ENCODE assay signal across 8 cellular contexts in genomic region chr1:19208710-19209438, GRCh38. TPM values are rescaled to one million over a fixed set of nuclear protein-coding genes. Genes with fewer than 3 reads are reported as not detected.
DNase-seq lines count a peak whose midpoint lies in the region; ATAC-seq and TF ChIP-seq lines count a peak whose summit lies in the region.

No MANE protein-coding gene starts in this region.

- no peaks in the 10 kb centered on the region for H3K36me3 Mint-ChIP-seq in neural crest cell (ENCODE audit: low read depth)

- no peaks in the 10 kb centered on the region for H3K9me2 ChIP-seq in MM.1S (replicated peaks; ENCODE audit: insufficient read depth, low read length)

- H3K27me3 Mint-ChIP-seq in neural crest cell (ENCODE audit: low read depth): no peaks in the 10 kb centered on the region

- H3K4me1 Mint-ChIP-seq in neural crest cell: peaks cover 54% of the 10 kb centered on the region

- no peaks in the 10 kb centered on the region for H3K27me3 ChIP-seq in MM.1S (replicated peaks; ENCODE audit: insufficient read depth, low read length)
- no peaks in the 10 kb centered on the region for H3K27me3 ChIP-seq in effector memory CD4-positive, alpha-beta T cell (replicated peaks; ENCODE audit: control insufficient read depth, insufficient read depth, low read length, poor library complexity, severe bottlenecking)

- H3K4me3 ChIP-seq in MM.1S (ENCODE audit: low read length): peak overlapping the region; percentile 92
- peak overlapping the region; percentile 96 for H3K4me3 ChIP-seq in effector memory CD4-positive, alpha-beta T cell (ENCODE audit: insufficient read depth, low read depth, low read length, poor library complexity, severe bottlenecking)

- peak overlapping the region; percentile 79 for H3K4me2 ChIP-seq in MM.1S (ENCODE audit: low read depth, low read length)

- H4K20me1 ChIP-seq in MM.1S (ENCODE audit: insufficient read depth, low read length): peaks cover 13% of the 10 kb centered on the region; the same call in 1 of the 2 replicates

- H3K27ac ChIP-seq in MM.1S (ENCODE audit: low read length): peak overlapping the region; percentile 80; the same call in 1 of the 2 replicates
- peak overlapping the region; percentile 94 for H3K27ac ChIP-seq in effector memory CD4-positive, alpha-beta T cell (ENCODE audit: insufficient read depth, low read length, poor library complexity, severe bottlenecking)

- ATAC-seq in HG03135 (IDR thresholded peaks at IDR 0.05; ENCODE audit: unreplicated experiment): no peak

- H3K9ac ChIP-seq in MM.1S (ENCODE audit: low read length): peak overlapping the region; percentile 86; the same call in 1 of the 2 replicates

- peaks cover 96% of the 10 kb centered on the region for H3K79me2 ChIP-seq in MM.1S (ENCODE audit: low read length)

- no peaks in the 10 kb centered on the region for H3K36me3 ChIP-seq in MM.1S (replicated peaks; ENCODE audit: insufficient read depth, low read length)
- H3K36me3 ChIP-seq in effector memory CD4-positive, alpha-beta T cell (ENCODE audit: control insufficient read depth, insufficient read depth, low read length): peaks cover 3% of the 10 kb centered on the region

- H3F3A ChIP-seq in MM.1S (ENCODE audit: insufficient read depth, low read length): peaks cover 22% of the 10 kb centered on the region

- DNase-seq in CD1c-positive myeloid dendritic cell (ENCODE audit: extremely low spot score) (peak; percentile 3), MM.1S (no peak), neural crest cell (ENCODE audit: low read depth, low spot score) (no peak), pons (ENCODE audit: low spot score) (no peak), DMS114 treated with DMSO at 0.1 percent for 48 hours (lab: John Stamatoyannopoulos, UW; ENCODE audit: unreplicated experiment) (no peak), epidermal melanocyte (ENCODE audit: insufficient read length, low spot score) (no peak)
- no peak for DNase-seq in effector memory CD4-positive, alpha-beta T cell

- H3K4me1 ChIP-seq in MM.1S (ENCODE audit: low read length): peaks cover 43% of the 10 kb centered on the region
- peaks cover 19% of the 10 kb centered on the region for H3K4me1 ChIP-seq in effector memory CD4-positive, alpha-beta T cell (ENCODE audit: control insufficient read depth, insufficient read depth, low read length, poor library complexity, severe bottlenecking)

- no peak overlapping the region for H2AFZ ChIP-seq in MM.1S (ENCODE audit: low read length)

- no peaks in the 10 kb centered on the region for H3K9me3 Mint-ChIP-seq in neural crest cell

- no peak for TF ChIP-seq CTCF in MM.1S (IDR thresholded peaks at IDR 0.05; ENCODE audit: low read length)
- TF ChIP-seq CTCF in neural crest cell (conservative IDR thresholded peaks at IDR 0.05): no peak

- peak overlapping the region; percentile 95 for H3K4me3 Mint-ChIP-seq in neural crest cell

- peak overlapping the region; percentile 97 for H3K27ac Mint-ChIP-seq in neural crest cell (ENCODE audit: unreplicated experiment)

- no peaks in the 10 kb centered on the region for H3K9me3 ChIP-seq in MM.1S (replicated peaks; ENCODE audit: insufficient read depth, low read length)
- H3K9me3 ChIP-seq in effector memory CD4-positive, alpha-beta T cell (ENCODE audit: control insufficient read depth, low read length): no peaks in the 10 kb centered on the region

RNA-seq across cellular contexts. Expression of gene UBR4, which starts 1.2 kb away (rescaled TPM):
- total RNA-seq in neural crest cell: 114 and 125 TPM in 2 replicates

RNA-seq across cellular contexts. Expression of gene EMC1, which starts 42.5 kb away (rescaled TPM):
- 57.2 and 61.8 TPM in 2 replicates for total RNA-seq in neural crest cell

RNA-seq across cellular contexts. Expression of gene MRTO4, which starts 42.7 kb away (rescaled TPM):
- 57.3 and 58.3 TPM in 2 replicates for total RNA-seq in neural crest cell
